ENCODE assay signal across 8 cellular contexts in the genomic region with DNA sequence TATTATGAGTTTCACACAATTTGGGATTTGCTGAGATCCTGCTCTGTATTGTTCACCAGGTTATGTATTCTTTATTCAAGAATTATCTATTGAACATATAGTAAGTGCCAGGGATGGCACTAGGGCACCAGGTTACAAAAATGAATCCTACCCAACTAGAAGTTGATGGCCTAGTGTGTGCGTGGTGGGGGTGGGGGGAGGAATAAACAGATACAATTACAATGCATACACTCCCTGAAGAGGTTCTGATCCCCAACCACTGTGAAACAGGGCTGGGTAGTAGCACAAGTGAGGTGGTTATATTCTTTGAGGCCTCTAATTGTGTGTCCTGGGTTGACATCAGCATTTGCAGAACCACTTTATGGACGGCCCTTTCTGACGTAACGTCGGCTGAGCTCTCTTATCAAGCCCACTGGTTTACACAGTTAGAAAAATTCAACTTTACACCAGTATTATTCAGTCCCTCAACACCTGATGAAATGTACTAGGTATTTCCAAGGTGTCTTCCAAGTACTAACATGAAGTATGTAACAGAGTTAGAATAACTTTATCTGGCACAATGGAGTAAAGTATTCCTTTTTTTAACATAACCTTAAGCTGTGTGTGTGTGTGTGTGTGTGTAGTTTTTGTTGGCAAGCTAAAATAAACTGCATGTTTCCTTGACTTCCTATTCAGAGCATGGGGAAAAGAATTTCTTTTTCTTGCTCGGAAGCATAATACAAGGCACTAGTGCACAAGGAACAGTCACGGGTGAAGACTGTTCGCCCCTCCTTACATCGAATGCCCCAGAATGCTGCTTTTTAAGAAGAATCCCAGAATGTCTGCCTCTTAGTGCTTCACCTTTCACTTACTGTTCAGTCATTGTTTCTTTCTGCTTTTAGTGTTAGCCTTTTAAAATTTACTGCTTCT. TPM values are rescaled to one million over a fixed set of nuclear protein-coding genes. Genes with fewer than 3 reads are reported as not detected.
DNase-seq lines count a peak whose midpoint lies in the region; ATAC-seq and TF ChIP-seq lines count a peak whose summit lies in the region.

No MANE protein-coding gene starts in this region.

- no peak for ATAC-seq in activated CD8-positive, alpha-beta T cell treated with anti-CD3 and anti-CD28 coated beads for 36 hours
- no peak for ATAC-seq in GM21619 (IDR thresholded peaks at IDR 0.05; ENCODE audit: unreplicated experiment)
- ATAC-seq in left lobe of liver: no peak
- ATAC-seq in HG03139 (IDR thresholded peaks at IDR 0.05; ENCODE audit: unreplicated experiment): no peak

- CTCF ChIA-PET in activated CD8-positive, alpha-beta T cell treated with anti-CD3 and anti-CD28 coated beads for 36 hours (lab: Charles Lee): interaction anchor here (0.7 to 8.1 kb wide), 30 partner anchors 8 to 101 kb away, joined by 3 to 188 read pairs (median 4); partner anchors contain the start of gene SYNE3

- DNase-seq in HL-60 (ENCODE audit: low read depth in 1 of 2, low spot score in 1 of 2): peak in 1 of 2 experiments; percentile 63
- DNase-seq in activated CD8-positive, alpha-beta T cell treated with anti-CD3 and anti-CD28 coated beads for 36 hours: no peak
- DNase-seq in fibroblast of peridontal ligament (ENCODE audit: extremely low read depth): peak; percentile 72
- no peak for DNase-seq in left lobe of liver (ENCODE audit: low spot score)
- no peak for DNase-seq in DMS114 treated with DMSO at 0.1 percent for 48 hours (lab: John Stamatoyannopoulos, UW; ENCODE audit: unreplicated experiment)

- H3K4me3 ChIP-seq in HL-60 (replicated peaks; ENCODE audit: insufficient read depth, low read length) (no peak overlapping the region), skeletal muscle satellite cell (ENCODE audit: low read length) (no peak overlapping the region)

- peaks cover 80% of the 10 kb centered on the region for H3K4me1 Mint-ChIP-seq in activated CD8-positive, alpha-beta T cell treated with anti-CD3 and anti-CD28 coated beads for 36 hours (ENCODE audit: low read depth)

- TF ChIP-seq CTCF in HL-60 (IDR thresholded peaks at IDR 0.05; ENCODE audit: insufficient read depth, low read length): no peak
- TF ChIP-seq CTCF in activated CD8-positive, alpha-beta T cell treated with anti-CD3 and anti-CD28 coated beads for 36 hours (IDR thresholded peaks at IDR 0.05): no peak

- H3K36me3 Mint-ChIP-seq in activated CD8-positive, alpha-beta T cell treated with anti-CD3 and anti-CD28 coated beads for 36 hours (ENCODE audit: low read depth): peaks cover 25% of the 10 kb centered on the region

- H3K27me3 ChIP-seq in HL-60 (ENCODE audit: insufficient read depth, poor library complexity, severe bottlenecking): no peaks in the 10 kb centered on the region
- H3K27me3 ChIP-seq in skeletal muscle satellite cell (ENCODE audit: control insufficient read depth, insufficient read depth, low read length): no peaks in the 10 kb centered on the region

- no peaks in the 10 kb centered on the region for H3K27me3 Mint-ChIP-seq in activated CD8-positive, alpha-beta T cell treated with anti-CD3 and anti-CD28 coated beads for 36 hours

- POLR2A ChIA-PET in activated CD8-positive, alpha-beta T cell treated with anti-CD3 and anti-CD28 coated beads for 36 hours (lab: Charles Lee): interaction anchor here (1.2 to 3.0 kb wide), 2 partner anchors 11 to 23 kb away, joined by 3 to 12 read pairs; partner anchors contain the start of gene SYNE3

- peak overlapping the region; percentile 30 for H3K9ac ChIP-seq in skeletal muscle satellite cell (ENCODE audit: low read depth, low read length)

- intact Hi-C loops in activated CD8-positive, alpha-beta T cell treated with anti-CD3 and anti-CD28 coated beads for 36 hours (cut with micrococcal nuclease): loop anchor here (1.0 kb wide), 1 partner anchor 84 kb away; no protein-coding TSS in a partner anchor

- no peaks in the 10 kb centered on the region for H3K9me3 Mint-ChIP-seq in activated CD8-positive, alpha-beta T cell treated with anti-CD3 and anti-CD28 coated beads for 36 hours

- H3K4me1 ChIP-seq in skeletal muscle satellite cell (ENCODE audit: control insufficient read depth, insufficient read depth, low read length): peaks cover 57% of the 10 kb centered on the region

- H3K27ac Mint-ChIP-seq in activated CD8-positive, alpha-beta T cell treated with anti-CD3 and anti-CD28 coated beads for 36 hours: peak overlapping the region; percentile 100

- H3K27ac ChIP-seq in HL-60 (replicated peaks): peak overlapping the region; percentile 52

- peak overlapping the region; percentile 27 for H3K4me3 Mint-ChIP-seq in activated CD8-positive, alpha-beta T cell treated with anti-CD3 and anti-CD28 coated beads for 36 hours

- no peaks in the 10 kb centered on the region for H3K36me3 ChIP-seq in skeletal muscle satellite cell (ENCODE audit: insufficient read depth, low read length)

- no peaks in the 10 kb centered on the region for H3K9me3 ChIP-seq in skeletal muscle satellite cell (replicated peaks; ENCODE audit: low read length)

- H3K4me2 ChIP-seq in skeletal muscle satellite cell (ENCODE audit: low read length): peak overlapping the region; percentile 66

RNA-seq across cellular contexts. Expression of gene GLRX5, which starts 8.1 kb away (rescaled TPM):
- 10 to 100 TPM; 47.3 to 47.8 TPM for total RNA-seq in activated CD8-positive, alpha-beta T cell treated with anti-CD3 and anti-CD28 coated beads for 36 hours
- 37.0 and 37.6 TPM in 2 replicates for total RNA-seq in skeletal muscle satellite cell (2012; rRNA removed)
- 31.4 TPM for total RNA-seq in left lobe of liver

RNA-seq across cellular contexts. Expression of gene SYNE3, which starts 10.3 kb away (rescaled TPM):
- total RNA-seq in activated CD8-positive, alpha-beta T cell treated with anti-CD3 and anti-CD28 coated beads for 36 hours: 10 to 100 TPM; 64.0 to 64.1 TPM
- 26.9 and 32.2 TPM in 2 replicates for total RNA-seq in skeletal muscle satellite cell (2012; rRNA removed)
- 13.6 TPM for total RNA-seq in left lobe of liver
